In genomic region chr9:99105152-99106043, GRCh38 we compare ENCODE assay signal across 8 cellular contexts. TPM values are rescaled to one million over a fixed set of nuclear protein-coding genes. Genes with fewer than 3 reads are reported as not detected.
DNase-seq lines count a peak whose midpoint lies in the region; ATAC-seq and TF ChIP-seq lines count a peak whose summit lies in the region.

No MANE protein-coding gene starts in this region.

- H3K4me3 ChIP-seq in PC-3 (ENCODE audit: low read length) (peak overlapping the region; percentile 75), neuron (ENCODE audit: low read length) (peak overlapping the region; percentile 51)

- H3K4me2 ChIP-seq in PC-3 (ENCODE audit: low read length) = peak overlapping the region; percentile 92

- CTCF ChIA-PET in PC-3 (lab: Charles Lee) = no interaction called here

- peak; percentile 92 for DNase-seq in AG20443 (ENCODE audit: low spot score)
- DNase-seq in PC-3 = peak; percentile 50
- DNase-seq in activated gamma-delta T cell treated with Interleukin-2 at 50 U/mL for 16 hours = peak; percentile 21
- peak; percentile 49 for DNase-seq in foreskin melanocyte
- DNase-seq in DMS114 treated with DMSO at 0.1 percent for 48 hours (lab: John Stamatoyannopoulos, UW; ENCODE audit: unreplicated experiment) = no peak

- no peak for TF ChIP-seq CTCF in PC-3 (conservative IDR thresholded peaks at IDR 0.05; ENCODE audit: low read depth, low read length)

- peaks cover 13% of the 10 kb centered on the region for H3K4me1 ChIP-seq in PC-3 (ENCODE audit: insufficient read depth, low read length)
- peaks cover 33% of the 10 kb centered on the region for H3K4me1 ChIP-seq in neuron (ENCODE audit: insufficient read depth, low read length)

- no peaks in the 10 kb centered on the region for H3F3A ChIP-seq in PC-3 (ENCODE audit: low read length, unreplicated experiment)

- H3K27ac ChIP-seq in PC-3 (ENCODE audit: low read length) = no peak overlapping the region

- H3K27me3 ChIP-seq in PC-3 (ENCODE audit: low read length) = no peaks in the 10 kb centered on the region
- H3K27me3 ChIP-seq in neuron (ENCODE audit: insufficient read depth, low read length) = no peaks in the 10 kb centered on the region

- no peaks in the 10 kb centered on the region for H3K36me3 ChIP-seq in PC-3 (ENCODE audit: low read depth, low read length)
- H3K36me3 ChIP-seq in neuron (ENCODE audit: insufficient read depth, low read length) = peaks cover 3% of the 10 kb centered on the region

- no peaks in the 10 kb centered on the region for H3K9me2 ChIP-seq in PC-3 (replicated peaks; ENCODE audit: low read length)

- ATAC-seq in GM18868 (IDR thresholded peaks at IDR 0.05; ENCODE audit: unreplicated experiment) = peak; percentile 52
- peak; percentile 65 for ATAC-seq in HG03045 (IDR thresholded peaks at IDR 0.05; ENCODE audit: unreplicated experiment)
- ATAC-seq in PC-3 = peak; percentile 69

- no TSS peak for BruUV-seq in PC-3 (replicated peaks; lab: Mats Ljungman, UMichigan)

- peaks cover 45% of the 10 kb centered on the region for H3K79me2 ChIP-seq in PC-3 (ENCODE audit: low read length)

- intact Hi-C loops in PC-3 (cut with micrococcal nuclease) = loop anchor here (2.0 kb wide), 2 partner anchors 35 to 55 kb away; no protein-coding TSS in a partner anchor

- H2AFZ ChIP-seq in PC-3 (ENCODE audit: low read length) = peak overlapping the region; percentile 3; the same call in 1 of the 2 replicates
- peak overlapping the region; percentile 78 for H2AFZ ChIP-seq in neuron (ENCODE audit: low read depth, low read length)

- H4K20me1 ChIP-seq in PC-3 (ENCODE audit: low read length) = peaks cover 26% of the 10 kb centered on the region

- H3K9me3 ChIP-seq in PC-3 (ENCODE audit: low read length) = no peaks in the 10 kb centered on the region
- H3K9me3 ChIP-seq in neuron (ENCODE audit: low read length) = no peaks in the 10 kb centered on the region

- peak overlapping the region; percentile 76 for H3K9ac ChIP-seq in PC-3 (ENCODE audit: low read length)

- POLR2A ChIA-PET in PC-3 (lab: Charles Lee; ENCODE audit: unreplicated experiment) = interaction anchor here (0.6 kb wide), 2 partner anchors 90 to 108 kb away, joined by 4 to 6 read pairs; no protein-coding TSS in a partner anchor

RNA-seq across cellular contexts. Expression of gene TGFBR1, which starts 0.5 kb away (rescaled TPM):
- 9.5 and 13.2 TPM in 2 replicates for total RNA-seq in PC-3 (2014; rRNA removed)
